In the genomic region with DNA sequence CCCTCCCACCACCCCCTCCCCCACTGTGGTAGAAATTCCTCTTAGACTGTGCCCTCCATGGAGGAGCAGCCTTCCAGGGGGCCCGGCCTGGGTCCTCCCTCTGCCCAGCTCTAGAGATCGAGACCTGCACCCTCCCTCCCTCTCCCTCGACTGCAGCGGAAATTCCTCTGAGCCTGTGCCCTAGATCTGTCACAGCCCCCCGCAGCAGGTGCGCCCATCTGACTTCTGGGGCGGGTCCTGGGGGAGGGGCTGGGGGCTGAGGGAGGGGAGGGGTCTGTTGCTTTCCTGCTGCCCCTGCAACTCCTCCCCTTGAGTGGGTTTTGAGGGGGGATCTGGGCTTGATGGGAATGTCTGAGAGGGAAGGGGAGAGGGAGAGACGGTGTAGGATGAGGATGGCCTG, we compare ENCODE assay signal across 16 cellular contexts.
DNase-seq lines count a peak whose midpoint lies in the region; ATAC-seq and TF ChIP-seq lines count a peak whose summit lies in the region.
"Had no signal": no experiment of that assay in that cellular context is flagged by ENCODE, and none has a peak within 500 bp of the region (broad histone marks: within the 10 kb centered on the region; RNA-seq: fewer than 3 reads in every experiment).

No MANE protein-coding gene starts in this region.

- no peak for TF ChIP-seq CTCF in endodermal cell (conservative IDR thresholded peaks at IDR 0.05)
- no peak for TF ChIP-seq CTCF in neural progenitor cell (IDR thresholded peaks at IDR 0.05)
- TF ChIP-seq CTCF in progenitor cell of endocrine pancreas (IDR thresholded peaks at IDR 0.05; ENCODE audit: unreplicated experiment): no peak
- TF ChIP-seq CTCF in chondrocyte (IDR thresholded peaks at IDR 0.05): no peak
- no peak for TF ChIP-seq CTCF in CD8-positive, alpha-beta T cell (IDR thresholded peaks at IDR 0.05)

- intact Hi-C loops in CD8-positive, alpha-beta T cell (cut with DNase I, micrococcal nuclease): no loop called here

- H4K20me1 ChIP-seq in BLaER1 treated with 17β-estradiol and CSF1 and Interleukin-3, amounts not matched to agents 10 nM and 100 nM: peaks cover 0 to 9% (median 0%) of the 10 kb centered on the region in 11 experiments; a peak in 3 of 22 replicates
- H4K20me1 ChIP-seq in neural progenitor cell (ENCODE audit: low read depth): peaks cover 12% of the 10 kb centered on the region

- no peak overlapping the region for H3K4me3 ChIP-seq in BLaER1 treated with 17β-estradiol and CSF1 and Interleukin-3, amounts not matched to agents 10 nM and 100 nM
- H3K4me3 ChIP-seq in endodermal cell (ENCODE audit: low read length) (no peak overlapping the region), neural progenitor cell (no peak overlapping the region)
- no peak overlapping the region for H3K4me3 ChIP-seq in CD8-positive, alpha-beta T cell (ENCODE audit: low read depth, low read length)

- H3K9me3 Mint-ChIP-seq in endodermal cell: no peaks in the 10 kb centered on the region
- no peaks in the 10 kb centered on the region for H3K9me3 Mint-ChIP-seq in neural progenitor cell
- no peaks in the 10 kb centered on the region for H3K9me3 Mint-ChIP-seq in progenitor cell of endocrine pancreas (ENCODE audit: low read depth)
- H3K9me3 Mint-ChIP-seq in chondrocyte (ENCODE audit: low read depth): no peaks in the 10 kb centered on the region
- H3K9me3 Mint-ChIP-seq in CD8-positive, alpha-beta T cell: no peaks in the 10 kb centered on the region
- H3K9me3 Mint-ChIP-seq: CD8-positive, alpha-beta memory T cell had no signal

- peaks cover 0 to 46% (median 0%) of the 10 kb centered on the region in 11 experiments; a peak in 8 of 22 replicates for H3K27me3 ChIP-seq in BLaER1 treated with 17β-estradiol and CSF1 and Interleukin-3, amounts not matched to agents 10 nM and 100 nM
- H3K27me3 ChIP-seq in endodermal cell (ENCODE audit: control insufficient read depth, insufficient read depth, low read length, poor library complexity, severe bottlenecking) (no peaks in the 10 kb centered on the region), neural progenitor cell (peaks cover 16% of the 10 kb centered on the region)
- no peaks in the 10 kb centered on the region for H3K27me3 ChIP-seq in CD8-positive, alpha-beta T cell (ENCODE audit: insufficient read depth, low read length)

- H3K27ac Mint-ChIP-seq in endodermal cell: peak overlapping the region; percentile 68
- H3K27ac Mint-ChIP-seq in neural progenitor cell: no peak overlapping the region
- H3K27ac Mint-ChIP-seq in progenitor cell of endocrine pancreas: no peak overlapping the region
- H3K27ac Mint-ChIP-seq in chondrocyte (ENCODE audit: unreplicated experiment): no peak overlapping the region
- H3K27ac Mint-ChIP-seq in CD8-positive, alpha-beta T cell: no peak overlapping the region
- H3K27ac Mint-ChIP-seq: CD8-positive, alpha-beta memory T cell had no signal

- H3K9ac ChIP-seq in BLaER1 treated with 17β-estradiol and CSF1 and Interleukin-3, amounts not matched to agents 10 nM and 100 nM: peak overlapping the region in 3 of 11 experiments; percentile 70 to 73 (median 71); a peak in 5 of 22 replicates
- no peak overlapping the region for H3K9ac ChIP-seq in endodermal cell (ENCODE audit: extremely low read depth, low read length, poor library complexity, severe bottlenecking)
- no peak overlapping the region for H3K9ac ChIP-seq in neural progenitor cell

- H3K36me3 ChIP-seq in BLaER1 treated with 17β-estradiol and CSF1 and Interleukin-3, amounts not matched to agents 10 nM and 100 nM: no peaks in the 10 kb centered on the region
- H3K36me3 ChIP-seq in KOPT-K1 (ENCODE audit: insufficient read depth, low read length) (no peaks in the 10 kb centered on the region), endodermal cell (ENCODE audit: control insufficient read depth, insufficient read depth, low read length) (no peaks in the 10 kb centered on the region), neural progenitor cell (no peaks in the 10 kb centered on the region)
- H3K36me3 ChIP-seq in CD8-positive, alpha-beta T cell (ENCODE audit: insufficient read depth, low read length): no peaks in the 10 kb centered on the region

- peak overlapping the region in 1 of 11 experiments; percentile 71; a peak in 1 of 22 replicates for H3K27ac ChIP-seq in BLaER1 treated with 17β-estradiol and CSF1 and Interleukin-3, amounts not matched to agents 10 nM and 100 nM
- H3K27ac ChIP-seq in KOPT-K1 (ENCODE audit: low read depth, low read length, poor library complexity, severe bottlenecking) (peak overlapping the region; percentile 59), endodermal cell (ENCODE audit: low read depth, low read length) (no peak overlapping the region), neural progenitor cell (no peak overlapping the region)
- no peak overlapping the region for H3K27ac ChIP-seq in CD8-positive, alpha-beta T cell (ENCODE audit: low read depth, low read length)

- no peaks in the 10 kb centered on the region for H3K9me3 ChIP-seq in BLaER1 treated with 17β-estradiol and CSF1 and Interleukin-3, amounts not matched to agents 10 nM and 100 nM (replicated peaks in 1 of 11)
- H3K9me3 ChIP-seq in KOPT-K1 (ENCODE audit: insufficient read depth, low read length, poor library complexity, severe bottlenecking) (no peaks in the 10 kb centered on the region), endodermal cell (ENCODE audit: control insufficient read depth, low read length) (no peaks in the 10 kb centered on the region), neural progenitor cell (ENCODE audit: low read depth) (no peaks in the 10 kb centered on the region)
- H3K9me3 ChIP-seq in CD8-positive, alpha-beta T cell (ENCODE audit: low read length): no peaks in the 10 kb centered on the region

- H3K79me2 ChIP-seq in neural progenitor cell (ENCODE audit: low read depth): no peaks in the 10 kb centered on the region

- H2AFZ ChIP-seq in neural progenitor cell (replicated peaks): no peak overlapping the region

- H3K36me3 Mint-ChIP-seq in endodermal cell (ENCODE audit: low read depth): no peaks in the 10 kb centered on the region
- no peaks in the 10 kb centered on the region for H3K36me3 Mint-ChIP-seq in neural progenitor cell
- H3K36me3 Mint-ChIP-seq in progenitor cell of endocrine pancreas (ENCODE audit: insufficient read depth): no peaks in the 10 kb centered on the region
- H3K36me3 Mint-ChIP-seq in chondrocyte (ENCODE audit: low read depth): peaks cover 4% of the 10 kb centered on the region
- H3K36me3 Mint-ChIP-seq in CD8-positive, alpha-beta T cell: no peaks in the 10 kb centered on the region
- H3K36me3 Mint-ChIP-seq: CD8-positive, alpha-beta memory T cell had no signal

- H3K27me3 Mint-ChIP-seq in endodermal cell (ENCODE audit: insufficient read depth) (no peaks in the 10 kb centered on the region), neural progenitor cell (ENCODE audit: insufficient read depth, low read depth) (peaks cover 26% of the 10 kb centered on the region), progenitor cell of endocrine pancreas (peaks cover 10% of the 10 kb centered on the region), chondrocyte (ENCODE audit: low read depth) (peaks cover 3% of the 10 kb centered on the region)
- no peaks in the 10 kb centered on the region for H3K27me3 Mint-ChIP-seq in CD8-positive, alpha-beta T cell (ENCODE audit: low read depth)

- no peak for DNase-seq in endodermal cell
- DNase-seq in neural progenitor cell (ENCODE audit: low spot score): peak; percentile 53
- no peak for DNase-seq in progenitor cell of endocrine pancreas (ENCODE audit: low spot score, unreplicated experiment)
- DNase-seq in chondrocyte (ENCODE audit: low spot score): no peak
- no peak for DNase-seq in CD8-positive, alpha-beta T cell
- DNase-seq: CD8-positive, alpha-beta memory T cell; GOT3; KBM-7; NCI-H1417 treated with DMSO at 0.1 percent for 48 hours; NCI-H187 treated with DMSO at 0.1 percent for 48 hours; NCI-H226; NCI-H526 treated with DMSO at 0.1 percent for 48 hours had no signal

- peak overlapping the region in 9 of 11 experiments; percentile 73 to 96 (median 89); a peak in 17 of 22 replicates for H3K4me2 ChIP-seq in BLaER1 treated with 17β-estradiol and CSF1 and Interleukin-3, amounts not matched to agents 10 nM and 100 nM
- peak overlapping the region; percentile 35 for H3K4me2 ChIP-seq in neural progenitor cell

- H3K4me1 Mint-ChIP-seq in endodermal cell (peaks cover 33% of the 10 kb centered on the region), neural progenitor cell (peaks cover 44% of the 10 kb centered on the region), progenitor cell of endocrine pancreas (ENCODE audit: low read depth) (peaks cover 38% of the 10 kb centered on the region), chondrocyte (ENCODE audit: low read depth) (peaks cover 4% of the 10 kb centered on the region)
- peaks cover 1% of the 10 kb centered on the region for H3K4me1 Mint-ChIP-seq in CD8-positive, alpha-beta T cell (ENCODE audit: low read depth)
- H3K4me1 Mint-ChIP-seq: CD8-positive, alpha-beta memory T cell had no signal

- POLR2A ChIA-PET in CD8-positive, alpha-beta T cell (lab: Charles Lee): interaction anchor here (1.1 kb wide), 1 partner anchor 10 kb away, joined by 3 read pairs; no protein-coding TSS in a partner anchor

- 69% methylated on average over 8 of the region's 8 CpGs; no CpG with 5 or more reads in 1 of the 2 experiments for WGBS in endodermal cell (ENCODE audit: insufficient coverage in 1 of 2, insufficient read length in 1 of 2), 2 experiments

- no peak for ATAC-seq in GM18870 (IDR thresholded peaks at IDR 0.05; ENCODE audit: unreplicated experiment)
- no peak for ATAC-seq in CD8-positive, alpha-beta T cell
- ATAC-seq: Panc1 had no signal

- H3K4me3 Mint-ChIP-seq in endodermal cell (no peak overlapping the region), neural progenitor cell (no peak overlapping the region), progenitor cell of endocrine pancreas (ENCODE audit: low read depth) (no peak overlapping the region), chondrocyte (ENCODE audit: unreplicated experiment) (no peak overlapping the region)
- H3K4me3 Mint-ChIP-seq in CD8-positive, alpha-beta T cell: no peak overlapping the region
- H3K4me3 Mint-ChIP-seq: CD8-positive, alpha-beta memory T cell had no signal

- CTCF ChIA-PET in CD8-positive, alpha-beta T cell (lab: Charles Lee): interaction anchor here (1.3 kb wide), 1 partner anchor 181 kb away, joined by 3 read pairs; no protein-coding TSS in a partner anchor

- peaks cover 32% of the 10 kb centered on the region for H3F3A ChIP-seq in neural progenitor cell (ENCODE audit: low read depth)

- peaks cover 29 to 84% (median 75%) of the 10 kb centered on the region in 10 experiments for H3K4me1 ChIP-seq in BLaER1 treated with 17β-estradiol and CSF1 and Interleukin-3, amounts not matched to agents 10 nM and 100 nM
- peaks cover 20% of the 10 kb centered on the region for H3K4me1 ChIP-seq in endodermal cell (ENCODE audit: control insufficient read depth, insufficient read depth, low read length)
- H3K4me1 ChIP-seq in neural progenitor cell: peaks cover 44% of the 10 kb centered on the region
- H3K4me1 ChIP-seq in CD8-positive, alpha-beta T cell (ENCODE audit: insufficient read depth, low read length): no peaks in the 10 kb centered on the region
